Comparison of ENCODE assay signal across 1 cellular context in genomic region chr14:22883191-22883976, GRCh38.
A peak's percentile ranks its signal among the peaks of the same experiment; 100 is the strongest.
TF ChIP-seq lines count a peak whose summit lies in the region.

Gene REM2 (plus strand): TSS chr14:22883222. CDS start chr14:22883288, 66 bp downstream.

TF ChIP-seq in HepG2, 621 proteins besides CTCF, POLR2A, EP300 and RAD21 (continued from another document and continues in another):
- TF ChIP-seq ZNF142 (CRISPR knock-in tag; IDR thresholded peaks at IDR 0.05) = no peak
- TF ChIP-seq ZKSCAN8 (CRISPR knock-in tag; IDR thresholded peaks at IDR 0.05; ENCODE audit: borderline replicate concordance) = no peak
- TF ChIP-seq ZNF720 (CRISPR knock-in tag; IDR thresholded peaks at IDR 0.05) = no peak
- no peak for TF ChIP-seq ZBTB2 (CRISPR knock-in tag; IDR thresholded peaks at IDR 0.05; ENCODE audit: low read depth)
- no peak for TF ChIP-seq MAFF (IDR thresholded peaks at IDR 0.05; ENCODE audit: low read depth, low read length)
- TF ChIP-seq NFYB (CRISPR knock-in tag; IDR thresholded peaks at IDR 0.05) = no peak
- peak; percentile 52; the same call in 1 of the 2 replicates for TF ChIP-seq ZFP82 (CRISPR knock-in tag; IDR thresholded peaks at IDR 0.05; ENCODE audit: borderline replicate concordance)
- TF ChIP-seq ISL2 (CRISPR knock-in tag; IDR thresholded peaks at IDR 0.05) = no peak
- no peak for TF ChIP-seq MXD1 (CRISPR knock-in tag; IDR thresholded peaks at IDR 0.05)
- no peak for TF ChIP-seq CERS6 (CRISPR knock-in tag; IDR thresholded peaks at IDR 0.05)
- no peak for TF ChIP-seq REXO4 (CRISPR knock-in tag; IDR thresholded peaks at IDR 0.05; ENCODE audit: borderline replicate concordance)
- no peak for TF ChIP-seq IKZF5 (CRISPR knock-in tag; IDR thresholded peaks at IDR 0.05)
- TF ChIP-seq PHB2 (IDR thresholded peaks at IDR 0.05; ENCODE audit: partially characterized antibody) = no peak
- peak; percentile 37 for TF ChIP-seq TEAD3 (CRISPR knock-in tag; optimal IDR thresholded peaks at IDR 0.05; ENCODE audit: borderline replicate concordance)
- TF ChIP-seq ZNF234 (CRISPR knock-in tag; conservative IDR thresholded peaks at IDR 0.05) = no peak
- TF ChIP-seq ZSCAN20 (CRISPR knock-in tag; IDR thresholded peaks at IDR 0.05; ENCODE audit: borderline replicate concordance) = no peak
- no peak for TF ChIP-seq ZNF660 (CRISPR knock-in tag; IDR thresholded peaks at IDR 0.05; ENCODE audit: borderline replicate concordance, low read depth)
- TF ChIP-seq SAP130 (CRISPR knock-in tag; IDR thresholded peaks at IDR 0.05; ENCODE audit: low read depth) = no peak
- TF ChIP-seq LCORL (IDR thresholded peaks at IDR 0.05) = 0 out of 2 replicates have a peak, but pooled peaks have one; percentile 32
- TF ChIP-seq LCORL (CRISPR knock-in tag; IDR thresholded peaks at IDR 0.05) = no peak
- TF ChIP-seq NFIB (CRISPR knock-in tag; IDR thresholded peaks at IDR 0.05; ENCODE audit: borderline replicate concordance) = peak; percentile 93
- no peak for TF ChIP-seq HIC2 (CRISPR knock-in tag; IDR thresholded peaks at IDR 0.05; ENCODE audit: low read depth)
- no peak for TF ChIP-seq HNRNPH1 (optimal IDR thresholded peaks at IDR 0.05; ENCODE audit: low read depth, low read length)
- 0 out of 2 replicates have a peak, but pooled peaks have one; percentile 37 for TF ChIP-seq CHCHD3 (CRISPR knock-in tag; IDR thresholded peaks at IDR 0.05)
- TF ChIP-seq HDAC1 (CRISPR knock-in tag; IDR thresholded peaks at IDR 0.05) = peak; percentile 33; the same call in 1 of the 2 replicates
- no peak for TF ChIP-seq ZNF256 (CRISPR knock-in tag; conservative IDR thresholded peaks at IDR 0.05)
- no peak for TF ChIP-seq ZNF619 (CRISPR knock-in tag; IDR thresholded peaks at IDR 0.05)
- TF ChIP-seq ZMAT3 (CRISPR knock-in tag; conservative IDR thresholded peaks at IDR 0.05) = no peak
- TF ChIP-seq NBN (conservative IDR thresholded peaks at IDR 0.05) = no peak
- TF ChIP-seq HNF1B (CRISPR knock-in tag; IDR thresholded peaks at IDR 0.05) = no peak
- no peak for TF ChIP-seq IRX3 (CRISPR knock-in tag; IDR thresholded peaks at IDR 0.05; ENCODE audit: borderline replicate concordance, low read depth)
- TF ChIP-seq RCOR2 (CRISPR knock-in tag; IDR thresholded peaks at IDR 0.05) = no peak
- TF ChIP-seq GTF2F1 (IDR thresholded peaks at IDR 0.05; ENCODE audit: low read length) = no peak
- TF ChIP-seq PATZ1 (CRISPR knock-in tag; IDR thresholded peaks at IDR 0.05) = 0 out of 2 replicates have a peak, but pooled peaks have one; percentile 15
- 0 out of 2 replicates have a peak, but pooled peaks have one; percentile 22 for TF ChIP-seq ZNF775 (CRISPR knock-in tag; IDR thresholded peaks at IDR 0.05; ENCODE audit: borderline replicate concordance)
- TF ChIP-seq ZBTB38 (CRISPR knock-in tag; IDR thresholded peaks at IDR 0.05) = no peak
- TF ChIP-seq ZNF780A (CRISPR knock-in tag; IDR thresholded peaks at IDR 0.05) = no peak
- 0 out of 2 replicates have a peak, but pooled peaks have one; percentile 37 for TF ChIP-seq ZNF460 (CRISPR knock-in tag; IDR thresholded peaks at IDR 0.05; ENCODE audit: borderline replicate concordance)
- TF ChIP-seq KDM2A (CRISPR knock-in tag; IDR thresholded peaks at IDR 0.05; ENCODE audit: borderline replicate concordance, low read depth) = no peak
- TF ChIP-seq MYPOP (CRISPR knock-in tag; IDR thresholded peaks at IDR 0.05) = no peak
- no peak for TF ChIP-seq AKAP8 (CRISPR knock-in tag; IDR thresholded peaks at IDR 0.05)
- no peak for TF ChIP-seq RNF219 (CRISPR knock-in tag; IDR thresholded peaks at IDR 0.05)
- TF ChIP-seq JARID2 (CRISPR knock-in tag; IDR thresholded peaks at IDR 0.05; ENCODE audit: insufficient replicate concordance) = no peak
